2 cellular contexts compared by ENCODE assay signal in the genomic region with DNA sequence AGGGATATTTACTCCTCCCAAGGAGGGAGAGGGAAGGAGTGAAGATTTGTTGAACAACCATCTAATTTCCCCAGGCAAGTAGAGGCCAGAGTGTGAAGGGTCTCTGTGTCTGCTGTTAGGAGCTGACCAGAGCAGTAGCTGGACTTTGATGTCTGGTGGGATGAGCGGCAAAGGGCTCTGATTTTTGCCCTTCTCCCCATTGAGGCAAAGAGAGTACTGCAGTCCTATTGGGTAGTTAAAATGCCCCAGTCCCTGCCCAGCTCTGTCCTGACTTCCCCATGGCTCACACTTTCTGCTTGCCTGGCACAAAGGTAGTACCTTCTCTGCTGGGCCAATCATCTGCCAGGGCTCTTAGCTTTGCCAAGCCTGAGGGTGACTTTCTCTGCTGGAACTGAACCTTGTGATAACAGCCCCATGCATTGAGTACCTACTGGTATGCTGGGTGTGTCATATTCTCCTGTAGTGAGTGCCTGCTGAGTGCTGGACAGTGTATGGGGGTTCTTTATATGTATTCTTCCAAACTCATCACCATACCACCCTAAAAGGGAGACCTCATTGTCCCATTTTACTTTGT.
TF ChIP-seq lines count a peak whose summit lies in the region.

No MANE protein-coding gene starts in this region.

TF ChIP-seq in HEK293, 187 proteins besides CTCF, POLR2A, EP300 and RAD21:
- TF ChIP-seq, protein P1, sequence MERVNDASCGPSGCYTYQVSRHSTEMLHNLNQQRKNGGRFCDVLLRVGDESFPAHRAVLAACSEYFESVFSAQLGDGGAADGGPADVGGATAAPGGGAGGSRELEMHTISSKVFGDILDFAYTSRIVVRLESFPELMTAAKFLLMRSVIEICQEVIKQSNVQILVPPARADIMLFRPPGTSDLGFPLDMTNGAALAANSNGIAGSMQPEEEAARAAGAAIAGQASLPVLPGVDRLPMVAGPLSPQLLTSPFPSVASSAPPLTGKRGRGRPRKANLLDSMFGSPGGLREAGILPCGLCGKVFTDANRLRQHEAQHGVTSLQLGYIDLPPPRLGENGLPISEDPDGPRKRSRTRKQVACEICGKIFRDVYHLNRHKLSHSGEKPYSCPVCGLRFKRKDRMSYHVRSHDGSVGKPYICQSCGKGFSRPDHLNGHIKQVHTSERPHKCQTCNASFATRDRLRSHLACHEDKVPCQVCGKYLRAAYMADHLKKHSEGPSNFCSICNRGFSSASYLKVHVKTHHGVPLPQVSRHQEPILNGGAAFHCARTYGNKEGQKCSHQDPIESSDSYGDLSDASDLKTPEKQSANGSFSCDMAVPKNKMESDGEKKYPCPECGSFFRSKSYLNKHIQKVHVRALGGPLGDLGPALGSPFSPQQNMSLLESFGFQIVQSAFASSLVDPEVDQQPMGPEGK (tag by site-specific recombination; IDR thresholded peaks at IDR 0.05): no peak
- TF ChIP-seq ZNF707 (tag by site-specific recombination; IDR thresholded peaks at IDR 0.05): no peak
- no peak for TF ChIP-seq OSR2 (tag by site-specific recombination; IDR thresholded peaks at IDR 0.05)
- no peak for TF ChIP-seq ZNF146 (tag by site-specific recombination; IDR thresholded peaks at IDR 0.05)
- TF ChIP-seq, protein P2, sequence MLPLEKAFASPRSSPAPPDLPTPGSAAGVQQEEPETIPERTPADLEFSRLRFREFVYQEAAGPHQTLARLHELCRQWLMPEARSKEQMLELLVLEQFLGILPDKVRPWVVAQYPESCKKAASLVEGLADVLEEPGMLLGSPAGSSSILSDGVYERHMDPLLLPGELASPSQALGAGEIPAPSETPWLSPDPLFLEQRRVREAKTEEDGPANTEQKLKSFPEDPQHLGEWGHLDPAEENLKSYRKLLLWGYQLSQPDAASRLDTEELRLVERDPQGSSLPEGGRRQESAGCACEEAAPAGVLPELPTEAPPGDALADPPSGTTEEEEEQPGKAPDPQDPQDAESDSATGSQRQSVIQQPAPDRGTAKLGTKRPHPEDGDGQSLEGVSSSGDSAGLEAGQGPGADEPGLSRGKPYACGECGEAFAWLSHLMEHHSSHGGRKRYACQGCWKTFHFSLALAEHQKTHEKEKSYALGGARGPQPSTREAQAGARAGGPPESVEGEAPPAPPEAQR (tag by site-specific recombination; IDR thresholded peaks at IDR 0.05): no peak
- TF ChIP-seq ZIC2 (tag by site-specific recombination; IDR thresholded peaks at IDR 0.05): 0 out of 2 replicates have a peak, but pooled peaks have one; percentile 17
- TF ChIP-seq, protein P3, sequence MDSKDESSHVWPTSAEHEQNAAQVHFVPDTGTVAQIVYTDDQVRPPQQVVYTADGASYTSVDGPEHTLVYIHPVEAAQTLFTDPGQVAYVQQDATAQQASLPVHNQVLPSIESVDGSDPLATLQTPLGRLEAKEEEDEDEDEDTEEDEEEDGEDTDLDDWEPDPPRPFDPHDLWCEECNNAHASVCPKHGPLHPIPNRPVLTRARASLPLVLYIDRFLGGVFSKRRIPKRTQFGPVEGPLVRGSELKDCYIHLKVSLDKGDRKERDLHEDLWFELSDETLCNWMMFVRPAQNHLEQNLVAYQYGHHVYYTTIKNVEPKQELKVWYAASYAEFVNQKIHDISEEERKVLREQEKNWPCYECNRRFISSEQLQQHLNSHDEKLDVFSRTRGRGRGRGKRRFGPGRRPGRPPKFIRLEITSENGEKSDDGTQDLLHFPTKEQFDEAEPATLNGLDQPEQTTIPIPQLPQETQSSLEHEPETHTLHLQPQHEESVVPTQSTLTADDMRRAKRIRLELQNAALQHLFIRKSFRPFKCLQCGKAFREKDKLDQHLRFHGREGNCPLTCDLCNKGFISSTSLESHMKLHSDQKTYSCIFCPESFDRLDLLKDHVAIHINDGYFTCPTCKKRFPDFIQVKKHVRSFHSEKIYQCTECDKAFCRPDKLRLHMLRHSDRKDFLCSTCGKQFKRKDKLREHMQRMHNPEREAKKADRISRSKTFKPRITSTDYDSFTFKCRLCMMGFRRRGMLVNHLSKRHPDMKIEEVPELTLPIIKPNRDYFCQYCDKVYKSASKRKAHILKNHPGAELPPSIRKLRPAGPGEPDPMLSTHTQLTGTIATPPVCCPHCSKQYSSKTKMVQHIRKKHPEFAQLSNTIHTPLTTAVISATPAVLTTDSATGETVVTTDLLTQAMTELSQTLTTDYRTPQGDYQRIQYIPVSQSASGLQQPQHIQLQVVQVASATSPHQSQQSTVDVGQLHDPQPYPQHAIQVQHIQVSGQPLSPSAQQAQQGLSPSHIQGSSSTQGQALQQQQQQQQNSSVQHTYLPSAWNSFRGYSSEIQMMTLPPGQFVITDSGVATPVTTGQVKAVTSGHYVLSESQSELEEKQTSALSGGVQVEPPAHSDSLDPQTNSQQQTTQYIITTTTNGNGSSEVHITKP (tag by site-specific recombination; IDR thresholded peaks at IDR 0.05): no peak
TF ChIP-seq in HEK293: peak in this region for 1.

TF ChIP-seq in H1, 55 proteins besides CTCF, POLR2A, EP300 and RAD21 (continued from another document):
- TF ChIP-seq MAFK (IDR thresholded peaks at IDR 0.05; ENCODE audit: low read depth, low read length) (no peak), SRF (IDR thresholded peaks at IDR 0.05; ENCODE audit: low read depth, low read length) (no peak), CTBP2 (IDR thresholded peaks at IDR 0.05; ENCODE audit: borderline replicate concordance, insufficient read depth, insufficient read length, low read length) (no peak), BACH1 (IDR thresholded peaks at IDR 0.05; ENCODE audit: low read length) (no peak), TBP (IDR thresholded peaks at IDR 0.05; ENCODE audit: low read depth, low read length) (no peak), ASH2L (IDR thresholded peaks at IDR 0.05; ENCODE audit: low read length) (no peak)
